In the genomic region with DNA sequence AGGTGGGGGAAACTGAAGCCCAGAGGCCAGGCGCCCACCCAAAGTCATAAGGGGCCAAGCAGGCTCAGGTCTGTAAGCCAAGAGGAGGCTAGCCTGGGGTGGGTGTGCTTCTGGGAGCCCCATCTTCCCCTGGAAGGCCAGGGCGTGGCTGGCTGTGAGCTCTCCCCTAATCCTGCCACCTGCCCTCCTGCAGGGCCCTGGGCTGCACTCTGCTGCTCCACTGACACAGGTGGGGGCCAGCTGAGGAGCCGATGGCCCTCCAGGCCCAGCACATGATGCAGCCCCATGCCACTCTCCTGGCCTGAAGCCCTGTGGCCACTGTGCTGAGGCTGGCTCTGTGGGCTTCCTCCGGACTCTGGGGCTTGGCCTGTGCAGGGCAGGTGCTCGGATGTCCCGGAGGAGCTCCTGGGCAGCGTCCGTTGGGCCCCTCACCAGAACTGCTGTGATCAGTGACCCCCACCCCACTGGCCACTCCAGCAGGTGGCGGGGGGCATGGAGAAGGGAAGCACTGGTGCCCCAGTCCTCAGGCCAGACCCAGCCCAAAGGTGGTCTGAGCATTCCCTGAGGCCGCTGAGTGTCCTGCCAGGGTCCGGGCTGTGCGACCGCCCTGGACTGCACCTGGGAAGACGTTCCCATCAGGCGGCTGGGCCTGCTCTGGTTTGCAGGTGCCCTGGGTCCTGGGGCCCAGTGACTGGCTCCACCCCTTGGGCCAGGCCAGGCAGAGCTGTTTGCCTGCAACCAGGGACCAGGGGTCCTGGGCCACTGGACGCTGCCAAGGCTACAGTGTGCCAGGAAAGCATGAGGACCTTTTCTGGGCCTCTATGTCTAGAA, we compare ENCODE assay signal across 1 cellular context.
TF ChIP-seq lines count a peak whose summit lies in the region.

No MANE protein-coding gene starts in this region.

TF ChIP-seq in HepG2, 621 proteins besides CTCF, POLR2A, EP300 and RAD21:
- TF ChIP-seq, protein P1, sequence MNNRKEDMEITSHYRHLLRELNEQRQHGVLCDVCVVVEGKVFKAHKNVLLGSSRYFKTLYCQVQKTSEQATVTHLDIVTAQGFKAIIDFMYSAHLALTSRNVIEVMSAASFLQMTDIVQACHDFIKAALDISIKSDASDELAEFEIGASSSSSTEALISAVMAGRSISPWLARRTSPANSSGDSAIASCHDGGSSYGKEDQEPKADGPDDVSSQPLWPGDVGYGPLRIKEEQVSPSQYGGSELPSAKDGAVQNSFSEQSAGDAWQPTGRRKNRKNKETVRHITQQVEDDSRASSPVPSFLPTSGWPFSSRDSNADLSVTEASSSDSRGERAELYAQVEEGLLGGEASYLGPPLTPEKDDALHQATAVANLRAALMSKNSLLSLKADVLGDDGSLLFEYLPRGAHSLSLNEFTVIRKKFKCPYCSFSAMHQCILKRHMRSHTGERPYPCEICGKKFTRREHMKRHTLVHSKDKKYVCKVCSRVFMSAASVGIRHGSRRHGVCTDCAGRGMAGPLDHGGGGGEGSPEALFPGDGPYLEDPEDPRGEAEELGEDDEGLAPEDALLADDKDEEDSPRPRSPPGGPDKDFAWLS (CRISPR knock-in tag; IDR thresholded peaks at IDR 0.05; ENCODE audit: borderline replicate concordance), result no peak
- no peak for TF ChIP-seq RCOR2 (CRISPR knock-in tag; IDR thresholded peaks at IDR 0.05)
- peak; percentile 62 for TF ChIP-seq AGO2 (optimal IDR thresholded peaks at IDR 0.05; ENCODE audit: low read depth, low read length)
